21 cellular contexts compared by ENCODE assay signal in genomic region chr19:2846180-2846935, GRCh38. TPM values are rescaled to one million over a fixed set of nuclear protein-coding genes. Genes with fewer than 3 reads are reported as not detected.
DNase-seq lines count a peak whose midpoint lies in the region; TF ChIP-seq lines count a peak whose summit lies in the region.
"Had no signal": no experiment of that assay in that cellular context is flagged by ENCODE, and none has a peak within 500 bp of the region (broad histone marks: within the 10 kb centered on the region; RNA-seq: fewer than 3 reads in every experiment).

No MANE protein-coding gene starts in this region.

- no peaks in the 10 kb centered on the region for H3K9me2 ChIP-seq in Loucy (replicated peaks; ENCODE audit: low read depth, low read length)

- H3F3A ChIP-seq in Loucy (ENCODE audit: low read depth), result no peaks in the 10 kb centered on the region

- peak overlapping the region in 2 of 3 donors; percentile 5 to 52 for H3K27ac Mint-ChIP-seq in IgD-negative memory B cell
- H3K27ac Mint-ChIP-seq in activated T-helper 1 cell treated with anti-CD3 and anti-CD28 coated beads, Interleukin-12 subunit alpha, Interleukin-12 subunit beta, Interleukin-2, Interleukin-4 antibody, amounts not matched to agents 30 ng/mL and 10 ng/mL and 1 ng/mL, durations not matched to agents 14 hours and 24 hours and 36 hours, result no peak overlapping the region
- H3K27ac Mint-ChIP-seq: CD8-positive, alpha-beta T cell had no signal

- no peak overlapping the region for H3K4me3 ChIP-seq in Loucy (ENCODE audit: low read length, poor library complexity, severe bottlenecking)
- no peak overlapping the region for H3K4me3 ChIP-seq in fibroblast of villous mesenchyme (ENCODE audit: low read depth, low read length)
- no peak overlapping the region for H3K4me3 ChIP-seq in skeletal muscle cell (ENCODE audit: low read depth, low read length)
- H3K4me3 ChIP-seq: BLaER1 treated with 17β-estradiol and CSF1 and Interleukin-3, amounts not matched to agents 10 nM and 100 nM; SK-N-MC had no signal

- peak overlapping the region; percentile 35 for H3K4me2 ChIP-seq in Loucy (ENCODE audit: low read depth, low read length, poor library complexity, severe bottlenecking)
- H3K4me2 ChIP-seq: BLaER1 treated with 17β-estradiol and CSF1 and Interleukin-3, amounts not matched to agents 10 nM and 100 nM had no signal

- TF ChIP-seq CTCF in Loucy (conservative IDR thresholded peaks at IDR 0.05; ENCODE audit: low read length), result no peak
- TF ChIP-seq CTCF in fibroblast of villous mesenchyme (IDR thresholded peaks at IDR 0.05; ENCODE audit: insufficient read depth, low read depth, low read length), result no peak

- intact Hi-C loops in activated T-helper 1 cell treated with anti-CD3 and anti-CD28 coated beads, Interleukin-12 subunit alpha, Interleukin-12 subunit beta, Interleukin-2, Interleukin-4 antibody, amounts not matched to agents 30 ng/mL and 10 ng/mL and 1 ng/mL, durations not matched to agents 14 hours and 24 hours and 36 hours (cut with micrococcal nuclease), result no loop called here

- H3K4me1 Mint-ChIP-seq in IgD-negative memory B cell, result peaks cover 10 to 19% (median 17%) of the 10 kb centered on the region in 3 donors
- H3K4me1 Mint-ChIP-seq in activated T-helper 1 cell treated with anti-CD3 and anti-CD28 coated beads, Interleukin-12 subunit alpha, Interleukin-12 subunit beta, Interleukin-2, Interleukin-4 antibody, amounts not matched to agents 30 ng/mL and 10 ng/mL and 1 ng/mL, durations not matched to agents 14 hours and 24 hours and 36 hours (ENCODE audit: low read depth), result no peaks in the 10 kb centered on the region

- H3K9ac ChIP-seq in Loucy (ENCODE audit: low read depth, low read length, poor library complexity, severe bottlenecking), result no peak overlapping the region
- H3K9ac ChIP-seq: BLaER1 treated with 17β-estradiol and CSF1 and Interleukin-3, amounts not matched to agents 10 nM and 100 nM had no signal

- H3K9me3 Mint-ChIP-seq in IgD-negative memory B cell, result peaks cover 4 to 15% (median 11%) of the 10 kb centered on the region in 3 donors
- peaks cover 36% of the 10 kb centered on the region for H3K9me3 Mint-ChIP-seq in activated T-helper 1 cell treated with anti-CD3 and anti-CD28 coated beads, Interleukin-12 subunit alpha, Interleukin-12 subunit beta, Interleukin-2, Interleukin-4 antibody, amounts not matched to agents 30 ng/mL and 10 ng/mL and 1 ng/mL, durations not matched to agents 14 hours and 24 hours and 36 hours
- H3K9me3 Mint-ChIP-seq: CD8-positive, alpha-beta T cell had no signal

- H3K27me3 ChIP-seq in Loucy (ENCODE audit: insufficient read depth, low read length, poor library complexity, severe bottlenecking), result no peaks in the 10 kb centered on the region
- H3K27me3 ChIP-seq: BLaER1 treated with 17β-estradiol and CSF1 and Interleukin-3, amounts not matched to agents 10 nM and 100 nM had no signal

- peaks cover 21% of the 10 kb centered on the region for H3K79me2 ChIP-seq in Loucy (ENCODE audit: insufficient read depth, low read length)

- peaks cover 37% of the 10 kb centered on the region for H3K4me1 ChIP-seq in Loucy (ENCODE audit: insufficient read depth, low read length, poor library complexity, severe bottlenecking)

- H4K20me1 ChIP-seq in Loucy (ENCODE audit: insufficient read depth, low read length, poor library complexity, severe bottlenecking), result no peaks in the 10 kb centered on the region

- H3K36me3 Mint-ChIP-seq in IgD-negative memory B cell, result peaks cover 20% of the 10 kb centered on the region
- peaks cover 12% of the 10 kb centered on the region for H3K36me3 Mint-ChIP-seq in activated T-helper 1 cell treated with anti-CD3 and anti-CD28 coated beads, Interleukin-12 subunit alpha, Interleukin-12 subunit beta, Interleukin-2, Interleukin-4 antibody, amounts not matched to agents 30 ng/mL and 10 ng/mL and 1 ng/mL, durations not matched to agents 14 hours and 24 hours and 36 hours (ENCODE audit: low read depth)

- peak overlapping the region in 1 of 4 donors; percentile 28 for H3K4me3 Mint-ChIP-seq in IgD-negative memory B cell
- no peak overlapping the region for H3K4me3 Mint-ChIP-seq in activated T-helper 1 cell treated with anti-CD3 and anti-CD28 coated beads, Interleukin-12 subunit alpha, Interleukin-12 subunit beta, Interleukin-2, Interleukin-4 antibody, amounts not matched to agents 30 ng/mL and 10 ng/mL and 1 ng/mL, durations not matched to agents 14 hours and 24 hours and 36 hours
- H3K4me3 Mint-ChIP-seq: CD8-positive, alpha-beta T cell had no signal

- no peak overlapping the region for H2AFZ ChIP-seq in Loucy (ENCODE audit: low read length)

- peak; percentile 75 for DNase-seq in fibroblast of villous mesenchyme (ENCODE audit: low read depth)
- DNase-seq in skeletal muscle cell (ENCODE audit: low read depth), result peak; percentile 17
- no peak for DNase-seq in activated T-helper 1 cell treated with anti-CD3 and anti-CD28 coated beads, Interleukin-12 subunit alpha, Interleukin-12 subunit beta, Interleukin-2, Interleukin-4 antibody, amounts not matched to agents 30 ng/mL and 10 ng/mL and 1 ng/mL, durations not matched to agents 14 hours and 24 hours and 36 hours (ENCODE audit: low spot score)
- DNase-seq in NCI-H524 (lab: John Stamatoyannopoulos, UW), result no peak
- DNase-seq in GOT3 (lab: John Stamatoyannopoulos, UW), result no peak
- DNase-seq: CD8-positive, alpha-beta T cell; DMS153; NCI-H1092 treated with DMSO at 0.1 percent for 48 hours; NCI-H1436 treated with DMSO at 0.1 percent for 48 hours; NCI-H2029; NCI-H226; NCI-H524 treated with DMSO at 0.1 percent for 48 hours; NCI-H82; OCI-M1; SHP77; SW 1271 had no signal

- no peaks in the 10 kb centered on the region for H3K27me3 Mint-ChIP-seq in IgD-negative memory B cell
- peaks cover 12% of the 10 kb centered on the region for H3K27me3 Mint-ChIP-seq in activated T-helper 1 cell treated with anti-CD3 and anti-CD28 coated beads, Interleukin-12 subunit alpha, Interleukin-12 subunit beta, Interleukin-2, Interleukin-4 antibody, amounts not matched to agents 30 ng/mL and 10 ng/mL and 1 ng/mL, durations not matched to agents 14 hours and 24 hours and 36 hours (ENCODE audit: insufficient read depth)

- H3K36me3 ChIP-seq in Loucy (ENCODE audit: insufficient read depth, low read length), result peaks cover 2% of the 10 kb centered on the region

- H3K9me3 ChIP-seq in Loucy (ENCODE audit: insufficient read depth, low read depth, low read length), result no peaks in the 10 kb centered on the region

RNA-seq across cellular contexts. Expression of gene ZNF555, which starts 5.1 kb away (rescaled TPM):
- 6.3 TPM for polyA plus RNA-seq in IgD-negative memory B cell
- total RNA-seq in fibroblast of villous mesenchyme, result 4.8 and 6.0 TPM in 2 replicates
- total RNA-seq in activated T-helper 1 cell treated with anti-CD3 and anti-CD28 coated beads, Interleukin-12 subunit alpha, Interleukin-12 subunit beta, Interleukin-2, Interleukin-4 antibody, amounts not matched to agents 30 ng/mL and 10 ng/mL and 1 ng/mL, durations not matched to agents 14 hours and 24 hours and 36 hours, result 0.37 and 0.65 TPM in 2 replicates

RNA-seq across cellular contexts. Expression of gene ZNF556, which starts 20.8 kb away (rescaled TPM):
- not detected for polyA plus RNA-seq in IgD-negative memory B cell
- 0.32 and 0.86 TPM in 2 replicates for total RNA-seq in fibroblast of villous mesenchyme
- not detected in 2 replicates for total RNA-seq in activated T-helper 1 cell treated with anti-CD3 and anti-CD28 coated beads, Interleukin-12 subunit alpha, Interleukin-12 subunit beta, Interleukin-2, Interleukin-4 antibody, amounts not matched to agents 30 ng/mL and 10 ng/mL and 1 ng/mL, durations not matched to agents 14 hours and 24 hours and 36 hours
- total RNA-seq: CD8-positive, alpha-beta T cell; H4 had no signal

RNA-seq across cellular contexts. Expression of gene ZNF554, which starts 26.7 kb away (rescaled TPM):
- 4.7 TPM for polyA plus RNA-seq in IgD-negative memory B cell
- total RNA-seq in fibroblast of villous mesenchyme, result 3.2 and 3.5 TPM in 2 replicates
- total RNA-seq in activated T-helper 1 cell treated with anti-CD3 and anti-CD28 coated beads, Interleukin-12 subunit alpha, Interleukin-12 subunit beta, Interleukin-2, Interleukin-4 antibody, amounts not matched to agents 30 ng/mL and 10 ng/mL and 1 ng/mL, durations not matched to agents 14 hours and 24 hours and 36 hours, result 1.8 and 1.9 TPM in 2 replicates

RNA-seq across cellular contexts. Expression of gene ZNF57, which starts 54.4 kb away (rescaled TPM):
- polyA plus RNA-seq in IgD-negative memory B cell, result 2.9 TPM
- 3.9 and 6.0 TPM in 2 replicates for total RNA-seq in fibroblast of villous mesenchyme
- total RNA-seq in activated T-helper 1 cell treated with anti-CD3 and anti-CD28 coated beads, Interleukin-12 subunit alpha, Interleukin-12 subunit beta, Interleukin-2, Interleukin-4 antibody, amounts not matched to agents 30 ng/mL and 10 ng/mL and 1 ng/mL, durations not matched to agents 14 hours and 24 hours and 36 hours, result 2.2 and 2.6 TPM in 2 replicates

Comparison
In these comparisons a context has a peak if more than half of its experiments do, and no peak if none do; other contexts are left out.
1. DNase-seq: peak in fibroblast of villous mesenchyme (single experiment) and skeletal muscle cell (single experiment); none in activated T-helper 1 cell treated with anti-CD3 and anti-CD28 coated beads, Interleukin-12 subunit alpha, Interleukin-12 subunit beta, Interleukin-2, Interleukin-4 antibody, amounts not matched to agents 30 ng/mL and 10 ng/mL and 1 ng/mL, durations not matched to agents 14 hours and 24 hours and 36 hours (single experiment), NCI-H524 (0 of 2) and GOT3 (single experiment).